1 cellular context compared by ENCODE assay signal in genomic region chr6:11011787-11012234, GRCh38.
TF ChIP-seq lines count a peak whose summit lies in the region.

No MANE protein-coding gene starts in this region.

TF ChIP-seq in IMR-90, 13 proteins besides CTCF, POLR2A, EP300 and RAD21 (continued from another document):
- TF ChIP-seq, protein P1, sequence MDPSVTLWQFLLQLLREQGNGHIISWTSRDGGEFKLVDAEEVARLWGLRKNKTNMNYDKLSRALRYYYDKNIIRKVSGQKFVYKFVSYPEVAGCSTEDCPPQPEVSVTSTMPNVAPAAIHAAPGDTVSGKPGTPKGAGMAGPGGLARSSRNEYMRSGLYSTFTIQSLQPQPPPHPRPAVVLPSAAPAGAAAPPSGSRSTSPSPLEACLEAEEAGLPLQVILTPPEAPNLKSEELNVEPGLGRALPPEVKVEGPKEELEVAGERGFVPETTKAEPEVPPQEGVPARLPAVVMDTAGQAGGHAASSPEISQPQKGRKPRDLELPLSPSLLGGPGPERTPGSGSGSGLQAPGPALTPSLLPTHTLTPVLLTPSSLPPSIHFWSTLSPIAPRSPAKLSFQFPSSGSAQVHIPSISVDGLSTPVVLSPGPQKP (IDR thresholded peaks at IDR 0.05; ENCODE audit: borderline replicate concordance, low read depth, low read length), result no peak
- TF ChIP-seq RCOR1 (IDR thresholded peaks at IDR 0.05; ENCODE audit: insufficient replicate concordance, low read length), result no peak
- no peak for TF ChIP-seq MAZ (IDR thresholded peaks at IDR 0.05; ENCODE audit: borderline replicate concordance, low read depth, low read length)
- TF ChIP-seq CEBPB (IDR thresholded peaks at IDR 0.05; ENCODE audit: low read depth, low read length), result no peak
- TF ChIP-seq FOS (IDR thresholded peaks at IDR 0.05; ENCODE audit: low read depth, low read length), result no peak
- no peak for TF ChIP-seq BHLHE40 (IDR thresholded peaks at IDR 0.05; ENCODE audit: low read depth, low read length)
- TF ChIP-seq CHD1 (IDR thresholded peaks at IDR 0.05; ENCODE audit: low read depth, low read length), result no peak
